15 cellular contexts compared by ENCODE assay signal in the genomic region with DNA sequence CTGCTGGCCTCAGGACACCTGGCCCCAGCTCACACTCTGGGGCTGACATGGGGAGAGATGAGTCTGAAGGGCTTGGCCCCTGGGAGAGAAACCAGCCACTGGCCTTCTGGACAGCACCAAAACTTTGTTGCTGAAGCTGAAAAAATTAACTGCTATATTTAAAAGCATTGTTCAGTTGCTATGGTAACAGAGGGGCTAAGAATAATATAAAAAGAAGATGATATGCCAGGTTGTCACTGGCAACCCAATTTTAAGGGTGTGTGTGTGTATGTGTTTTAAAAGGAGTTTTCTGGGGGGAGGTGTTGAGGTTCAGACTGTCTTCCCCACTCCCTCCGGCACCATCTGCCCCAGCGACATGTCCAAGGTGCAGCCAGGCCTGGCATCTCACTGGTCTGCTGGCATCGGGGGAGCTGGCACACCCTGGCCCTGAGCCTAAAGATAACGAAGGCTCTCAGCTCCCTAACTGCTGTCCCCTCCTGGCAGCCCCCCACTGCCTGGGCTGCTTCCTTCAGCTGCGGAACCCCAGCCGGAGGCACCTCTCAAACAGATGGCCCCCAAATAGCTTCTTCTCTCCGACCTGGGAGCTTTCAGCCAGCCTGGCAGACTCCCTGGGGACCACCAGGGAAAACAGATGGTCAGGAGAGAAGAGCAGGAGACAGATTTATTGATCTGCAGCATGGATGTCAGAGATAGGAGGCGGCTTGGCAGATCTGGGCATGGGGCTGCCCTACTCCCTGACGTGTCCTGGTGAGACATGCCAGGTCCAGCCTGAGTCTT.
DNase-seq lines count a peak whose midpoint lies in the region; ATAC-seq and TF ChIP-seq lines count a peak whose summit lies in the region.
"Had no signal": no experiment of that assay in that cellular context is flagged by ENCODE, and none has a peak within 500 bp of the region (broad histone marks: within the 10 kb centered on the region; RNA-seq: fewer than 3 reads in every experiment).

No MANE protein-coding gene starts in this region.

- H3K27ac ChIP-seq in GM23248 (no peak overlapping the region), cingulate gyrus (ENCODE audit: low read depth, low read length) (peak overlapping the region; percentile 69)
- H3K27ac ChIP-seq: skin epidermis had no signal

- 91 to 93% methylated on average over 9 of the region's 9 CpGs for WGBS in GM23248 (ENCODE audit: low coverage in 1 of 2, low lambda C conversion rate in 2 of 2, missing lambda C conversion rate in 2 of 2), 2 experiments

- no peaks in the 10 kb centered on the region for H3K27me3 Mint-ChIP-seq in activated T-cell treated with anti-CD3 and anti-CD28 coated beads, Interleukin-2, amount 50 U/mL, for 4 hours (ENCODE audit: low read depth)

- H3K4me3 Mint-ChIP-seq in activated T-cell treated with anti-CD3 and anti-CD28 coated beads, Interleukin-2, amount 50 U/mL, for 4 hours, result no peak overlapping the region
- H3K4me3 Mint-ChIP-seq: H9, neural crest cell had no signal

- no peak overlapping the region for H3K9ac ChIP-seq in GM23248

- H3F3A ChIP-seq in GM23248 (ENCODE audit: insufficient read depth), result no peaks in the 10 kb centered on the region

- in situ Hi-C loops in GM23248 (cut with MboI) (no loop called here), GM13977 (cut with MboI; ENCODE audit: low pct_unique_long_range_greater_than_20kb, low sequenced_read_pairs, unreplicated experiment) (no loop called here)

- no peak overlapping the region for H3K4me3 ChIP-seq in GM23248
- H3K4me3 ChIP-seq: skin epidermis had no signal

- no peak overlapping the region for H2AFZ ChIP-seq in GM23248

- DNase-seq in GM23248, result peak; percentile 34
- peak; percentile 83 for DNase-seq in NCI-H69 (lab: John Stamatoyannopoulos, UW)
- DNase-seq in retina, result peak; percentile 64
- no peak for DNase-seq in NCI-H2196 (lab: John Stamatoyannopoulos, UW; ENCODE audit: unreplicated experiment)
- no peak for DNase-seq in activated T-cell treated with anti-CD3 and anti-CD28 coated beads, Interleukin-2, amount 50 U/mL, for 4 hours
- DNase-seq in DMS79 (lab: John Stamatoyannopoulos, UW), result no peak
- DNase-seq in GM13977 (ENCODE audit: low spot score), result no peak
- DNase-seq: activated CD4-positive, CD25-positive, alpha-beta regulatory T cell treated with anti-CD3 and anti-CD28 coated beads, Interleukin-2, amount 50 U/mL, for 72 hours; COR-L47; H9; NCI-H2081; OCI-M1 had no signal

- H3K9me2 ChIP-seq in GM23248 (ENCODE audit: insufficient read depth), result no peaks in the 10 kb centered on the region

- H4K20me1 ChIP-seq in GM23248 (ENCODE audit: insufficient read depth), result no peaks in the 10 kb centered on the region

- H3K4me1 Mint-ChIP-seq in activated T-cell treated with anti-CD3 and anti-CD28 coated beads, Interleukin-2, amount 50 U/mL, for 4 hours (ENCODE audit: low read depth), result peaks cover 6% of the 10 kb centered on the region

- H3K79me2 ChIP-seq in GM23248 (ENCODE audit: insufficient read depth), result no peaks in the 10 kb centered on the region

- H3K36me3 ChIP-seq in GM23248 (ENCODE audit: low read depth), result no peaks in the 10 kb centered on the region

- ATAC-seq in activated T-cell treated with anti-CD3 and anti-CD28 coated beads, Interleukin-2, amount 50 U/mL, for 4 hours, result no peak

- H3K4me2 ChIP-seq in GM23248 (ENCODE audit: unreplicated experiment), result no peak overlapping the region

- H3K4me1 ChIP-seq in GM23248 (ENCODE audit: insufficient read depth), result peaks cover 21% of the 10 kb centered on the region

- no peaks in the 10 kb centered on the region for H3K36me3 Mint-ChIP-seq in activated T-cell treated with anti-CD3 and anti-CD28 coated beads, Interleukin-2, amount 50 U/mL, for 4 hours (ENCODE audit: insufficient read depth)

- no peaks in the 10 kb centered on the region for H3K9me3 Mint-ChIP-seq in activated T-cell treated with anti-CD3 and anti-CD28 coated beads, Interleukin-2, amount 50 U/mL, for 4 hours
- H3K9me3 Mint-ChIP-seq: H9, neural crest cell had no signal

- no peaks in the 10 kb centered on the region for H3K9me3 ChIP-seq in GM23248 (ENCODE audit: low read depth)

- H3K27me3 ChIP-seq in GM23248 (replicated peaks; ENCODE audit: insufficient read depth), result no peaks in the 10 kb centered on the region

- no peak for TF ChIP-seq CTCF in GM13977 (IDR thresholded peaks at IDR 0.05; ENCODE audit: extremely low read depth, insufficient read depth, missing control alignments)

Comparison
In these comparisons a context has a peak if more than half of its experiments do, and no peak if none do; other contexts are left out.
1. DNase-seq: peak in GM23248 (single experiment), NCI-H69 (single experiment) and retina (single experiment); none in NCI-H2196 (single experiment), activated T-cell treated with anti-CD3 and anti-CD28 coated beads, Interleukin-2, amount 50 U/mL, for 4 hours (single experiment), DMS79 (single experiment) and GM13977 (single experiment).